ENCODE assay signal across 8 cellular contexts in genomic region chr6:161370882-161371281, GRCh38.
DNase-seq lines count a peak whose midpoint lies in the region; TF ChIP-seq lines count a peak whose summit lies in the region.

No MANE protein-coding gene starts in this region.

- peak; percentile 99 for TF ChIP-seq CTCF in HFFc6 (IDR thresholded peaks at IDR 0.05)

- peaks cover 7% of the 10 kb centered on the region for H3K4me1 Mint-ChIP-seq in HFFc6 (ENCODE audit: low read depth)
- no peaks in the 10 kb centered on the region for H3K4me1 Mint-ChIP-seq in T-helper 2 cell treated with Interferon-gamma antibody and Interleukin-4, amounts not matched to agents 5 μg/mL and 100 μg/mL, for 36 hours (ENCODE audit: low read depth)

- DNase-seq in NCI-H1436 (lab: John Stamatoyannopoulos, UW) (peak; percentile 69), NCI-H1436 treated with DMSO at 0.1 percent for 48 hours (lab: John Stamatoyannopoulos, UW) (no peak), HFFc6 (peak; percentile 71), NAMALWA (ENCODE audit: low spot score) (peak; percentile 86), amygdala (lab: John Stamatoyannopoulos, UW) (peak in 40 of 56 donors; percentile 8 to 76 (median 40)), hippocampal formation (lab: John Stamatoyannopoulos, UW) (peak; percentile 44 to 70)
- peak; percentile 45 for DNase-seq in T-helper 2 cell treated with Interferon-gamma antibody and Interleukin-4, amounts not matched to agents 5 μg/mL and 100 μg/mL, for 36 hours (ENCODE audit: low spot score)
- DNase-seq in stimulated activated CD4-positive, alpha-beta T cell treated with anti-CD3 and anti-CD28 coated beads, Interleukin-12 subunit alpha, Interleukin-12 subunit beta, amount 100 ng/mL, for 4 hours = peak; percentile 54

- no peak overlapping the region for H3K4me3 Mint-ChIP-seq in HFFc6
- H3K4me3 Mint-ChIP-seq in T-helper 2 cell treated with Interferon-gamma antibody and Interleukin-4, amounts not matched to agents 5 μg/mL and 100 μg/mL, for 36 hours = no peak overlapping the region

- no peaks in the 10 kb centered on the region for H3K9me3 Mint-ChIP-seq in HFFc6
- H3K9me3 Mint-ChIP-seq in T-helper 2 cell treated with Interferon-gamma antibody and Interleukin-4, amounts not matched to agents 5 μg/mL and 100 μg/mL, for 36 hours = no peaks in the 10 kb centered on the region

- no peaks in the 10 kb centered on the region for H3K36me3 Mint-ChIP-seq in HFFc6 (ENCODE audit: low read depth)
- H3K36me3 Mint-ChIP-seq in T-helper 2 cell treated with Interferon-gamma antibody and Interleukin-4, amounts not matched to agents 5 μg/mL and 100 μg/mL, for 36 hours (ENCODE audit: low read depth) = no peaks in the 10 kb centered on the region

- H3K27ac Mint-ChIP-seq in HFFc6 = no peak overlapping the region
- H3K27ac Mint-ChIP-seq in T-helper 2 cell treated with Interferon-gamma antibody and Interleukin-4, amounts not matched to agents 5 μg/mL and 100 μg/mL, for 36 hours = no peak overlapping the region

- no peaks in the 10 kb centered on the region; the same call in none of the 2 replicates for H3K27me3 Mint-ChIP-seq in HFFc6 (ENCODE audit: insufficient read depth)
- H3K27me3 Mint-ChIP-seq in T-helper 2 cell treated with Interferon-gamma antibody and Interleukin-4, amounts not matched to agents 5 μg/mL and 100 μg/mL, for 36 hours (ENCODE audit: low read depth) = no peaks in the 10 kb centered on the region
